ENCODE assay signal across 2 cellular contexts in the genomic region with DNA sequence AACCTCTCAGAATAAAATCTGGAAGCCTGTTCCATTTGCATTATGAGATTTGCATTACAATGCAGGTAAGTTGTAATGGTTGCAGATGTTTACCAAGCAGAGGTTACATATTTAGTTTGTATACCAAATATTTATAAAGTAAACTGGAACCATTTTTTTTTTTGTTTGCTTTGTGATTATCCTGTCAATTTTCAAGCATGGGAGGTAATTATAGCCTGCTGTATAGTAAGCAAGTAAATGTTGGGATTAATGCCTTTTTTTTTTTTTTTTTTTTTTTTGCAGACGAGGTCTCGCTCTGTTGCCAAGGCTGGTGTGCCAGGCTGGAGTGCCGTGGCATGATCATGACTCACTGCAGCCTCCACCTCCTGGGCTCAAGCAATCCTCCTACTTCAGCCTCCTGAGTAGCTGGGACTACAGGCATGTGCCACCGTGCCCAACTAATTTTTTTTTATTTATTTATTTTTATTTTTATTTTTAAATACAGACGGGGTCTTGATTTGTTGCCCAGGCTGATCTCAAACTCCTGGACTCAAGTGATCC.
TF ChIP-seq lines count a peak whose summit lies in the region.

No MANE protein-coding gene starts in this region.

TF ChIP-seq in GM23338, 12 proteins besides CTCF, POLR2A, EP300 and RAD21 (continued from another document and continues in another):
- TF ChIP-seq ETS1 (IDR thresholded peaks at IDR 0.05) (no peak), STAT1 (IDR thresholded peaks at IDR 0.05; ENCODE audit: unreplicated experiment) (no peak), POLR2AphosphoS5 (IDR thresholded peaks at IDR 0.05; ENCODE audit: low read depth) (no peak), EZH2 (IDR thresholded peaks at IDR 0.05; ENCODE audit: low read depth, unreplicated experiment) (no peak), NANOG (IDR thresholded peaks at IDR 0.05; ENCODE audit: borderline replicate concordance) (no peak), JUNB (IDR thresholded peaks at IDR 0.05; ENCODE audit: unreplicated experiment) (no peak), ZNF114 (CRISPR knock-in tag; IDR thresholded peaks at IDR 0.05) (no peak), ZNF331 (CRISPR knock-in tag; IDR thresholded peaks at IDR 0.05; ENCODE audit: low read depth) (no peak), CREB1 (CRISPR knock-in tag; IDR thresholded peaks at IDR 0.05; ENCODE audit: low read depth) (no peak), ZNF462 (CRISPR knock-in tag; IDR thresholded peaks at IDR 0.05) (no peak)

TF ChIP-seq in endothelial cell of umbilical vein, 7 proteins besides CTCF, POLR2A, EP300 and RAD21:
- TF ChIP-seq POLR2AphosphoS5 (IDR thresholded peaks at IDR 0.05; ENCODE audit: insufficient read depth, low read depth, low read length), result no peak
- TF ChIP-seq FOS (IDR thresholded peaks at IDR 0.05; ENCODE audit: borderline replicate concordance, insufficient read depth, low read length), result no peak
- no peak for TF ChIP-seq GATA2 (IDR thresholded peaks at IDR 0.05; ENCODE audit: insufficient read depth, insufficient read length, low read depth, low read length)
- TF ChIP-seq, protein P1, sequence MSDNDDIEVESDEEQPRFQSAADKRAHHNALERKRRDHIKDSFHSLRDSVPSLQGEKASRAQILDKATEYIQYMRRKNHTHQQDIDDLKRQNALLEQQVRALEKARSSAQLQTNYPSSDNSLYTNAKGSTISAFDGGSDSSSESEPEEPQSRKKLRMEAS (IDR thresholded peaks at IDR 0.05; ENCODE audit: insufficient read depth, insufficient read length), result no peak
- TF ChIP-seq JUN (IDR thresholded peaks at IDR 0.05; ENCODE audit: borderline replicate concordance, insufficient read depth, insufficient read length, low read depth), result no peak
- TF ChIP-seq EZH2 (IDR thresholded peaks at IDR 0.05; ENCODE audit: borderline replicate concordance, low read depth, low read length, severe bottlenecking), result no peak
- no peak for TF ChIP-seq MYC (IDR thresholded peaks at IDR 0.05; ENCODE audit: low read depth, low read length)
TF ChIP-seq in endothelial cell of umbilical vein: peak in this region for 0.
